ENCODE assay signal across 13 cellular contexts in the genomic region with DNA sequence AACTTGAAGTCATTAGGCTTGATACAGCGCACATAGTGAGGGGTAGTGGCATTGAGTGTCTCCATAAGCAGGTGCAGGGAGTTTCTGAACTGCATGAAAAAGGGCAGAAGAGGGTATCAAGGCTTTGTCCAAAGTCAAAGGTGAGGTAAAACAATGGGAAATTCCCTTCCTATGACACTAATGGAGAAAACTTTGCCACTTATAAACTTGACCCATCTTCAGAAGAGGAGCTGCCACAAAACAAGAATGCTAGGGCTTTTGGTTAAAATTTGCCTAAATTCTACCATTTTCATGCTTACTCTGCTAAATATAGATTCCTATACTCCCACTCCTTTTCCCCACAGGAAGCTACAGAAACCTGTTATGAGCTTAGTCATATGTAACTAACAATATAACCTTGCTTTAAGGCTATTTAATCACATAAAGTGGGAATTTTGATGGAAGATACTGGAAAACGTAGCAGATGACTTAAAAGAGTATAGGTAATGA.
DNase-seq lines count a peak whose midpoint lies in the region; ATAC-seq lines count a peak whose summit lies in the region.
"Had no signal": no experiment of that assay in that cellular context is flagged by ENCODE, and none has a peak within 500 bp of the region (broad histone marks: within the 10 kb centered on the region; RNA-seq: fewer than 3 reads in every experiment).

No MANE protein-coding gene starts in this region.

- DNase-seq in putamen (ENCODE audit: low spot score) (peak; percentile 32), foreskin melanocyte (no peak)
- no peak for DNase-seq in activated CD4-positive, CD25-positive, alpha-beta regulatory T cell treated with anti-CD3 and anti-CD28 coated beads, Interleukin-2, amount 50 U/mL, for 72 hours
- no peak for DNase-seq in activated CD8-positive, alpha-beta memory T cell treated with anti-CD3 and anti-CD28 coated beads, Interleukin-2, amount 50 U/mL, for 48 hours
- DNase-seq: EL; gastrocnemius medialis; NCI-H146; stimulated activated CD4-positive, alpha-beta T cell treated with anti-CD3 and anti-CD28 coated beads, Interleukin-12 subunit alpha, Interleukin-12 subunit beta, amount 100 ng/mL, for 4 hours had no signal

- ATAC-seq in GM19035 (IDR thresholded peaks at IDR 0.05; ENCODE audit: unreplicated experiment) (peak; percentile 40), HG02623 (IDR thresholded peaks at IDR 0.05; ENCODE audit: unreplicated experiment) (peak; percentile 27)
- ATAC-seq: activated CD4-positive, CD25-positive, alpha-beta regulatory T cell treated with anti-CD3 and anti-CD28 coated beads, Interleukin-2, amount 50 U/mL, for 24 hours; gastrocnemius medialis had no signal

- H3K27me3 Mint-ChIP-seq in IgD-negative memory B cell: no peaks in the 10 kb centered on the region

- H3K4me3 Mint-ChIP-seq in IgD-negative memory B cell: no peak overlapping the region
- H3K4me3 Mint-ChIP-seq: mesothelial cell of epicardium had no signal

- peaks cover 9% of the 10 kb centered on the region for H3K36me3 Mint-ChIP-seq in IgD-negative memory B cell

- H3K27ac Mint-ChIP-seq in IgD-negative memory B cell: peak overlapping the region in 2 of 3 donors; percentile 1 to 65
- H3K27ac Mint-ChIP-seq: mesothelial cell of epicardium had no signal

- H3K4me1 Mint-ChIP-seq in IgD-negative memory B cell: peaks cover 17 to 36% (median 33%) of the 10 kb centered on the region in 3 donors
- H3K4me1 Mint-ChIP-seq: mesothelial cell of epicardium had no signal

- no peaks in the 10 kb centered on the region for H3K9me3 Mint-ChIP-seq in IgD-negative memory B cell
- H3K9me3 Mint-ChIP-seq: mesothelial cell of epicardium had no signal
